Comparison of ENCODE assay signal across 14 cellular contexts in genomic region chr6:137808191-137808590, GRCh38. TPM values are rescaled to one million over a fixed set of nuclear protein-coding genes. Genes with fewer than 3 reads are reported as not detected.
A peak's percentile ranks its signal among the peaks of the same experiment; 100 is the strongest.
DNase-seq lines count a peak whose midpoint lies in the region; ATAC-seq, FAIRE-seq and TF ChIP-seq lines count a peak whose summit lies in the region.
"Had no signal": no experiment of that assay in that cellular context is flagged by ENCODE, and none has a peak within 500 bp of the region (broad histone marks: within the 10 kb centered on the region; RNA-seq: fewer than 3 reads in every experiment).

No MANE protein-coding gene starts in this region.

- H3K9ac ChIP-seq in keratinocyte (ENCODE audit: control insufficient read depth, extremely low read depth, insufficient read depth, low read length), result peak overlapping the region; percentile 57

- no peaks in the 10 kb centered on the region for H3K27me3 Mint-ChIP-seq in chondrocyte (ENCODE audit: low read depth)
- H3K27me3 Mint-ChIP-seq: stimulated activated naive B cell treated with anti-CD40 and anti-IgM and Interleukin-4, amounts not matched to agents 10 μg/mL and 1 μg/mL and 100 μg/mL, for 72 hours had no signal

- ATAC-seq in GM21723 (IDR thresholded peaks at IDR 0.05; ENCODE audit: unreplicated experiment), result no peak
- ATAC-seq: left lung; stimulated activated naive B cell treated with anti-CD40 and anti-IgM and Interleukin-4, amounts not matched to agents 10 μg/mL and 1 μg/mL and 100 μg/mL, for 72 hours had no signal

- H3K4me1 ChIP-seq in keratinocyte (ENCODE audit: control insufficient read depth, extremely low read depth, insufficient read depth, low read length), result peaks cover 47% of the 10 kb centered on the region

- no peak overlapping the region for H3K27ac Mint-ChIP-seq in chondrocyte (ENCODE audit: unreplicated experiment)
- H3K27ac Mint-ChIP-seq: stimulated activated naive B cell treated with anti-CD40 and anti-IgM and Interleukin-4, amounts not matched to agents 10 μg/mL and 1 μg/mL and 100 μg/mL, for 72 hours had no signal

- dilution Hi-C loops in keratinocyte (cut with MboI; ENCODE audit: extremely low pct_ligation_motif_present, low sequenced_read_pairs), result no loop called here

- H3K36me3 Mint-ChIP-seq in chondrocyte (ENCODE audit: low read depth), result no peaks in the 10 kb centered on the region

- H3K9me3 Mint-ChIP-seq in chondrocyte (ENCODE audit: low read depth), result peaks cover 2% of the 10 kb centered on the region

- H3K36me3 ChIP-seq in keratinocyte (ENCODE audit: control insufficient read depth in 2 of 2, extremely low read depth in 1 of 2, insufficient read depth in 2 of 2, low read length in 2 of 2), result no peaks in the 10 kb centered on the region
- H3K36me3 ChIP-seq: left lung had no signal

- H3K9me1 ChIP-seq in keratinocyte (ENCODE audit: control insufficient read depth, extremely low read depth, insufficient read depth, low read length), result no peaks in the 10 kb centered on the region

- H3K27me3 ChIP-seq in keratinocyte (ENCODE audit: control insufficient read depth, extremely low read depth, insufficient read depth, low read length), result no peaks in the 10 kb centered on the region
- H3K27me3 ChIP-seq: left lung had no signal

- H3K4me3 Mint-ChIP-seq in chondrocyte (ENCODE audit: unreplicated experiment), result no peak overlapping the region
- H3K4me3 Mint-ChIP-seq: stimulated activated naive B cell treated with anti-CD40 and anti-IgM and Interleukin-4, amounts not matched to agents 10 μg/mL and 1 μg/mL and 100 μg/mL, for 72 hours had no signal

- H3K4me1 Mint-ChIP-seq in chondrocyte (ENCODE audit: low read depth), result peaks cover 39% of the 10 kb centered on the region

- in situ Hi-C loops in astrocyte of the spinal cord (cut with HindIII; ENCODE audit: low sequenced_read_pairs), result no loop called here

- H3K4me3 ChIP-seq in astrocyte of the spinal cord (ENCODE audit: low read depth, low read length), result no peak overlapping the region
- no peak overlapping the region for H3K4me3 ChIP-seq in keratinocyte (ENCODE audit: control insufficient read depth in 2 of 3, extremely low read depth in 1 of 3, insufficient read depth in 2 of 3, low read depth in 1 of 3, low read length in 3 of 3)
- H3K4me3 ChIP-seq: left lung had no signal

- H4K20me1 ChIP-seq in keratinocyte (ENCODE audit: control insufficient read depth, extremely low read depth, insufficient read depth, low read length), result no peaks in the 10 kb centered on the region

- no peaks in the 10 kb centered on the region for H3K79me2 ChIP-seq in keratinocyte (ENCODE audit: control insufficient read depth, insufficient read depth, low read length)

- no peak overlapping the region for H2AFZ ChIP-seq in keratinocyte (ENCODE audit: control insufficient read depth, low read length)

- no peaks in the 10 kb centered on the region for H3K9me3 ChIP-seq in keratinocyte (ENCODE audit: control insufficient read depth, low read depth, low read length)
- H3K9me3 ChIP-seq: left lung had no signal

- DNase-seq in AG20443 (ENCODE audit: low spot score), result peak; percentile 68
- DNase-seq in HS-27A (ENCODE audit: low read depth), result peak; percentile 89
- DNase-seq in astrocyte of the spinal cord (ENCODE audit: low read depth, low spot score), result peak; percentile 72
- peak; percentile 83 for DNase-seq in keratinocyte (ENCODE audit: low read depth, low spot score)
- no peak for DNase-seq in inferior parietal cortex (ENCODE audit: extremely low spot score)
- DNase-seq in NOMO-1 (lab: John Stamatoyannopoulos, UW; ENCODE audit: unreplicated experiment in 2 of 2), result no peak
- no peak for DNase-seq in chondrocyte (ENCODE audit: low spot score)
- DNase-seq: KBM-7; left lung; Right ventricle myocardium superior; stimulated activated naive B cell treated with anti-CD40 and anti-IgM and Interleukin-4, amounts not matched to agents 10 μg/mL and 1 μg/mL and 100 μg/mL, for 72 hours had no signal

- no peak for TF ChIP-seq CTCF in astrocyte of the spinal cord (IDR thresholded peaks at IDR 0.05; ENCODE audit: low read depth, low read length)
- no peak for TF ChIP-seq CTCF in keratinocyte (optimal IDR thresholded peaks at IDR 0.05 in 1 of 3, IDR thresholded peaks at IDR 0.05 in 1 of 3, conservative IDR thresholded peaks at IDR 0.05 in 1 of 3; ENCODE audit: extremely low read depth in 1 of 3, insufficient read depth in 2 of 3, low read length in 3 of 3)
- TF ChIP-seq CTCF in chondrocyte (IDR thresholded peaks at IDR 0.05), result no peak

- H3K27ac ChIP-seq in keratinocyte (ENCODE audit: control insufficient read depth, insufficient read depth, low read length), result peak overlapping the region; percentile 92
- H3K27ac ChIP-seq: left lung had no signal

- peak; percentile 76 for FAIRE-seq in keratinocyte (lab: Jason Lieb, UNC)
- FAIRE-seq: frontal cortex, GM19239 had no signal

- peak overlapping the region; percentile 75 for H3K4me2 ChIP-seq in keratinocyte (ENCODE audit: control insufficient read depth, extremely low read depth, insufficient read depth, low read depth, low read length)

RNA-seq across cellular contexts. Expression of gene TNFAIP3, which starts 58.9 kb away (rescaled TPM):
- polyA plus RNA-seq in keratinocyte, result 73.3 to 141 TPM (median 109 TPM) in 3 replicates
- 142 TPM for polyA plus RNA-seq in keratinocyte (2011; ENCODE audit: low read depth)
- 44.6 and 69.6 TPM in 2 replicates for polyA plus RNA-seq in keratinocyte (2011; cell fraction: cytosol; rRNA removed)
- polyA plus RNA-seq in keratinocyte (2011; cell fraction: nucleus; rRNA removed), result 452 and 544 TPM in 2 replicates
- polyA plus RNA-seq in keratinocyte (2012; ENCODE audit: low replicate concordance), result 40.8 and 90.7 TPM in 2 replicates
- polyA minus RNA-seq in keratinocyte, result 81.8 to 113 TPM (median 110 TPM) in 3 replicates
- 42.4 TPM for polyA minus RNA-seq in keratinocyte (2011; cell fraction: cytosol; rRNA and poly(A)+ RNA removed)
- polyA minus RNA-seq in keratinocyte (2011; cell fraction: nucleus; rRNA and poly(A)+ RNA removed), result 149 and 322 TPM in 2 replicates
- total RNA-seq in chondrocyte, result 6.4 to 11.0 TPM (median 7.2 TPM) in 3 replicates

Comparison
In these comparisons a context has a peak if more than half of its experiments do, and no peak if none do; other contexts are left out.
1. DNase-seq: peak in AG20443 (single experiment), HS-27A (single experiment), astrocyte of the spinal cord (single experiment) and keratinocyte (single experiment); none in inferior parietal cortex (single experiment), NOMO-1 (0 of 2) and chondrocyte (single experiment).